In genomic region chr10:64576497-64576896, GRCh38 we compare ENCODE assay signal across 6 cellular contexts.
"Had no signal": no experiment of that assay in that cellular context is flagged by ENCODE, and none has a peak within 500 bp of the region (broad histone marks: within the 10 kb centered on the region; RNA-seq: fewer than 3 reads in every experiment).

No MANE protein-coding gene starts in this region.

- ATAC-seq: HepG2 had no signal

- H3K27ac ChIP-seq: GM23248, HL-60 had no signal

- H3K4me3 ChIP-seq: GM23248 had no signal

- FAIRE-seq: HepG2 had no signal

- H3K9ac ChIP-seq: GM23248 had no signal

- DNase-seq: GM23248, GOT3, H7, HCEC 1CT had no signal

- H2AFZ ChIP-seq: GM23248 had no signal
